Comparison of ENCODE assay signal across 1 cellular context in genomic region chr1:46484783-46485490, GRCh38.
TF ChIP-seq lines count a peak whose summit lies in the region.

No MANE protein-coding gene starts in this region.

TF ChIP-seq in GM23338, 12 proteins besides CTCF, POLR2A, EP300 and RAD21 (continued from another document):
- no peak for TF ChIP-seq ZNF462 (CRISPR knock-in tag; IDR thresholded peaks at IDR 0.05)
